Comparison of ENCODE assay signal across 1 cellular context in genomic region chr16:57185446-57185944, GRCh38.
A peak's percentile ranks its signal among the peaks of the same experiment; 100 is the strongest.
TF ChIP-seq lines count a peak whose summit lies in the region.

No MANE protein-coding gene starts in this region.

TF ChIP-seq in HepG2, 621 proteins besides CTCF, POLR2A, EP300 and RAD21 (continued from another document and continues in another):
- TF ChIP-seq, protein P1, sequence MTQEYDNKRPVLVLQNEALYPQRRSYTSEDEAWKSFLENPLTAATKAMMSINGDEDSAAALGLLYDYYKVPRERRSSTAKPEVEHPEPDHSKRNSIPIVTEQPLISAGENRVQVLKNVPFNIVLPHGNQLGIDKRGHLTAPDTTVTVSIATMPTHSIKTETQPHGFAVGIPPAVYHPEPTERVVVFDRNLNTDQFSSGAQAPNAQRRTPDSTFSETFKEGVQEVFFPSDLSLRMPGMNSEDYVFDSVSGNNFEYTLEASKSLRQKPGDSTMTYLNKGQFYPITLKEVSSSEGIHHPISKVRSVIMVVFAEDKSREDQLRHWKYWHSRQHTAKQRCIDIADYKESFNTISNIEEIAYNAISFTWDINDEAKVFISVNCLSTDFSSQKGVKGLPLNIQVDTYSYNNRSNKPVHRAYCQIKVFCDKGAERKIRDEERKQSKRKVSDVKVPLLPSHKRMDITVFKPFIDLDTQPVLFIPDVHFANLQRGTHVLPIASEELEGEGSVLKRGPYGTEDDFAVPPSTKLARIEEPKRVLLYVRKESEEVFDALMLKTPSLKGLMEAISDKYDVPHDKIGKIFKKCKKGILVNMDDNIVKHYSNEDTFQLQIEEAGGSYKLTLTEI (CRISPR knock-in tag; conservative IDR thresholded peaks at IDR 0.05): no peak
- TF ChIP-seq NR3C1 (CRISPR knock-in tag; IDR thresholded peaks at IDR 0.05) (no peak), SOX6 (IDR thresholded peaks at IDR 0.05) (no peak), SOX6 (CRISPR knock-in tag; IDR thresholded peaks at IDR 0.05) (peak; percentile 58; the same call in 1 of the 2 replicates), NFATC3 (CRISPR knock-in tag; IDR thresholded peaks at IDR 0.05) (0 out of 2 replicates have a peak, but pooled peaks have one; percentile 58), ZNF263 (CRISPR knock-in tag; IDR thresholded peaks at IDR 0.05) (0 out of 2 replicates have a peak, but pooled peaks have one; percentile 14), MAFG (CRISPR knock-in tag; IDR thresholded peaks at IDR 0.05) (peak; percentile 59; the same call in 1 of the 2 replicates), ZNF501 (CRISPR knock-in tag; IDR thresholded peaks at IDR 0.05) (peak; percentile 70; the same call in 1 of the 2 replicates), KDM6A (CRISPR knock-in tag; IDR thresholded peaks at IDR 0.05; ENCODE audit: low read depth) (no peak), ZNF430 (CRISPR knock-in tag; IDR thresholded peaks at IDR 0.05) (peak; percentile 17; the same call in 1 of the 2 replicates), ZSCAN5A (CRISPR knock-in tag; IDR thresholded peaks at IDR 0.05; ENCODE audit: borderline replicate concordance) (no peak; the same call in 1 of the 2 replicates), ZBTB7A (CRISPR knock-in tag; IDR thresholded peaks at IDR 0.05) (0 out of 2 replicates have a peak, but pooled peaks have one; percentile 31), PITX1 (CRISPR knock-in tag; IDR thresholded peaks at IDR 0.05) (no peak), GPN1 (CRISPR knock-in tag; IDR thresholded peaks at IDR 0.05; ENCODE audit: borderline replicate concordance) (0 out of 2 replicates have a peak, but pooled peaks have one; percentile 27), ZKSCAN5 (CRISPR knock-in tag; IDR thresholded peaks at IDR 0.05) (no peak), ZMYM2 (CRISPR knock-in tag; IDR thresholded peaks at IDR 0.05) (no peak), ZSCAN21 (CRISPR knock-in tag; IDR thresholded peaks at IDR 0.05; ENCODE audit: borderline replicate concordance) (peak; percentile 46; the same call in 1 of the 2 replicates), ZNF224 (CRISPR knock-in tag; IDR thresholded peaks at IDR 0.05) (peak; percentile 73; the same call in 1 of the 2 replicates), ZBTB34 (CRISPR knock-in tag; IDR thresholded peaks at IDR 0.05) (no peak), MYC (CRISPR knock-in tag; IDR thresholded peaks at IDR 0.05; ENCODE audit: borderline replicate concordance) (0 out of 2 replicates have a peak, but pooled peaks have one; percentile 31), ZNF343 (CRISPR knock-in tag; IDR thresholded peaks at IDR 0.05) (0 out of 2 replicates have a peak, but pooled peaks have one; percentile 69), ZNF792 (CRISPR knock-in tag; IDR thresholded peaks at IDR 0.05) (no peak), SP140L (CRISPR knock-in tag; IDR thresholded peaks at IDR 0.05; ENCODE audit: borderline replicate concordance) (no peak), CAMTA2 (CRISPR knock-in tag; IDR thresholded peaks at IDR 0.05; ENCODE audit: borderline replicate concordance) (peak; percentile 74; the same call in 1 of the 2 replicates), FOXM1 (CRISPR knock-in tag; IDR thresholded peaks at IDR 0.05) (no peak), TOPORS (CRISPR knock-in tag; IDR thresholded peaks at IDR 0.05) (no peak), ZNF891 (CRISPR knock-in tag; IDR thresholded peaks at IDR 0.05) (peak; percentile 83), TSC22D2 (CRISPR knock-in tag; IDR thresholded peaks at IDR 0.05; ENCODE audit: borderline replicate concordance) (0 out of 2 replicates have a peak, but pooled peaks have one; percentile 39), ZSCAN20 (CRISPR knock-in tag; IDR thresholded peaks at IDR 0.05; ENCODE audit: borderline replicate concordance) (no peak; the same call in 1 of the 2 replicates), SATB2 (CRISPR knock-in tag; IDR thresholded peaks at IDR 0.05) (0 out of 2 replicates have a peak, but pooled peaks have one; percentile 62), ZNF232 (CRISPR knock-in tag; IDR thresholded peaks at IDR 0.05; ENCODE audit: borderline replicate concordance) (peak; percentile 77; the same call in 1 of the 2 replicates), ZNF329 (CRISPR knock-in tag; IDR thresholded peaks at IDR 0.05; ENCODE audit: low read depth) (0 out of 2 replicates have a peak, but pooled peaks have one; percentile 34), ZNF552 (CRISPR knock-in tag; IDR thresholded peaks at IDR 0.05; ENCODE audit: borderline replicate concordance) (peak; percentile 82), NBN (conservative IDR thresholded peaks at IDR 0.05) (no peak), ZNF800 (CRISPR knock-in tag; IDR thresholded peaks at IDR 0.05) (peak; percentile 48), NCOA2 (CRISPR knock-in tag; IDR thresholded peaks at IDR 0.05) (no peak), ZNF83 (CRISPR knock-in tag; IDR thresholded peaks at IDR 0.05; ENCODE audit: borderline replicate concordance) (no peak), ZNF746 (CRISPR knock-in tag; IDR thresholded peaks at IDR 0.05) (peak; percentile 85), ZNF816 (CRISPR knock-in tag; IDR thresholded peaks at IDR 0.05; ENCODE audit: borderline replicate concordance) (no peak), MLXIP (CRISPR knock-in tag; IDR thresholded peaks at IDR 0.05; ENCODE audit: borderline replicate concordance) (no peak)
- TF ChIP-seq, protein P2, sequence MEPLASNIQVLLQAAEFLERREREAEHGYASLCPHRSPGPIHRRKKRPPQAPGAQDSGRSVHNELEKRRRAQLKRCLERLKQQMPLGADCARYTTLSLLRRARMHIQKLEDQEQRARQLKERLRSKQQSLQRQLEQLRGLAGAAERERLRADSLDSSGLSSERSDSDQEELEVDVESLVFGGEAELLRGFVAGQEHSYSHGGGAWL (CRISPR knock-in tag; IDR thresholded peaks at IDR 0.05): no peak; the same call in 1 of the 2 replicates
- TF ChIP-seq, protein P3, sequence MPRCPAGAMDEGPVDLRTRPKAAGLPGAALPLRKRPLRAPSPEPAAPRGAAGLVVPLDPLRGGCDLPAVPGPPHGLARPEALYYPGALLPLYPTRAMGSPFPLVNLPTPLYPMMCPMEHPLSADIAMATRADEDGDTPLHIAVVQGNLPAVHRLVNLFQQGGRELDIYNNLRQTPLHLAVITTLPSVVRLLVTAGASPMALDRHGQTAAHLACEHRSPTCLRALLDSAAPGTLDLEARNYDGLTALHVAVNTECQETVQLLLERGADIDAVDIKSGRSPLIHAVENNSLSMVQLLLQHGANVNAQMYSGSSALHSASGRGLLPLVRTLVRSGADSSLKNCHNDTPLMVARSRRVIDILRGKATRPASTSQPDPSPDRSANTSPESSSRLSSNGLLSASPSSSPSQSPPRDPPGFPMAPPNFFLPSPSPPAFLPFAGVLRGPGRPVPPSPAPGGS (CRISPR knock-in tag; IDR thresholded peaks at IDR 0.05): peak; percentile 80; the same call in 1 of the 2 replicates
- TF ChIP-seq, protein P4, sequence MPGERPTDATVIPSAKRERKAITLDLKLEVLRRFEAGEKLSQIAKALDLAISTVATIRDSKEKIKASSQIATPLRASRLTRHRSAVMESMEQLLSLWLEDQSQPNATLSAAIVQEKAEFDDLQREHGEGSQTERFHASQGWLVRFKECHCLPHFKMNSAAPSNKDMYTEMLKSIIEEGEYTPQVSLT (CRISPR knock-in tag; IDR thresholded peaks at IDR 0.05; ENCODE audit: borderline replicate concordance, low read depth): 0 out of 2 replicates have a peak, but pooled peaks have one; percentile 42
- TF ChIP-seq, protein P5, sequence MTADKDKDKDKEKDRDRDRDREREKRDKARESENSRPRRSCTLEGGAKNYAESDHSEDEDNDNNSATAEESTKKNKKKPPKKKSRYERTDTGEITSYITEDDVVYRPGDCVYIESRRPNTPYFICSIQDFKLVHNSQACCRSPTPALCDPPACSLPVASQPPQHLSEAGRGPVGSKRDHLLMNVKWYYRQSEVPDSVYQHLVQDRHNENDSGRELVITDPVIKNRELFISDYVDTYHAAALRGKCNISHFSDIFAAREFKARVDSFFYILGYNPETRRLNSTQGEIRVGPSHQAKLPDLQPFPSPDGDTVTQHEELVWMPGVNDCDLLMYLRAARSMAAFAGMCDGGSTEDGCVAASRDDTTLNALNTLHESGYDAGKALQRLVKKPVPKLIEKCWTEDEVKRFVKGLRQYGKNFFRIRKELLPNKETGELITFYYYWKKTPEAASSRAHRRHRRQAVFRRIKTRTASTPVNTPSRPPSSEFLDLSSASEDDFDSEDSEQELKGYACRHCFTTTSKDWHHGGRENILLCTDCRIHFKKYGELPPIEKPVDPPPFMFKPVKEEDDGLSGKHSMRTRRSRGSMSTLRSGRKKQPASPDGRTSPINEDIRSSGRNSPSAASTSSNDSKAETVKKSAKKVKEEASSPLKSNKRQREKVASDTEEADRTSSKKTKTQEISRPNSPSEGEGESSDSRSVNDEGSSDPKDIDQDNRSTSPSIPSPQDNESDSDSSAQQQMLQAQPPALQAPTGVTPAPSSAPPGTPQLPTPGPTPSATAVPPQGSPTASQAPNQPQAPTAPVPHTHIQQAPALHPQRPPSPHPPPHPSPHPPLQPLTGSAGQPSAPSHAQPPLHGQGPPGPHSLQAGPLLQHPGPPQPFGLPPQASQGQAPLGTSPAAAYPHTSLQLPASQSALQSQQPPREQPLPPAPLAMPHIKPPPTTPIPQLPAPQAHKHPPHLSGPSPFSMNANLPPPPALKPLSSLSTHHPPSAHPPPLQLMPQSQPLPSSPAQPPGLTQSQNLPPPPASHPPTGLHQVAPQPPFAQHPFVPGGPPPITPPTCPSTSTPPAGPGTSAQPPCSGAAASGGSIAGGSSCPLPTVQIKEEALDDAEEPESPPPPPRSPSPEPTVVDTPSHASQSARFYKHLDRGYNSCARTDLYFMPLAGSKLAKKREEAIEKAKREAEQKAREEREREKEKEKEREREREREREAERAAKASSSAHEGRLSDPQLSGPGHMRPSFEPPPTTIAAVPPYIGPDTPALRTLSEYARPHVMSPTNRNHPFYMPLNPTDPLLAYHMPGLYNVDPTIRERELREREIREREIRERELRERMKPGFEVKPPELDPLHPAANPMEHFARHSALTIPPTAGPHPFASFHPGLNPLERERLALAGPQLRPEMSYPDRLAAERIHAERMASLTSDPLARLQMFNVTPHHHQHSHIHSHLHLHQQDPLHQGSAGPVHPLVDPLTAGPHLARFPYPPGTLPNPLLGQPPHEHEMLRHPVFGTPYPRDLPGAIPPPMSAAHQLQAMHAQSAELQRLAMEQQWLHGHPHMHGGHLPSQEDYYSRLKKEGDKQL (CRISPR knock-in tag; IDR thresholded peaks at IDR 0.05; ENCODE audit: low read depth): 0 out of 2 replicates have a peak, but pooled peaks have one; percentile 31
